ENCODE assay signal across 8 cellular contexts in the genomic region with DNA sequence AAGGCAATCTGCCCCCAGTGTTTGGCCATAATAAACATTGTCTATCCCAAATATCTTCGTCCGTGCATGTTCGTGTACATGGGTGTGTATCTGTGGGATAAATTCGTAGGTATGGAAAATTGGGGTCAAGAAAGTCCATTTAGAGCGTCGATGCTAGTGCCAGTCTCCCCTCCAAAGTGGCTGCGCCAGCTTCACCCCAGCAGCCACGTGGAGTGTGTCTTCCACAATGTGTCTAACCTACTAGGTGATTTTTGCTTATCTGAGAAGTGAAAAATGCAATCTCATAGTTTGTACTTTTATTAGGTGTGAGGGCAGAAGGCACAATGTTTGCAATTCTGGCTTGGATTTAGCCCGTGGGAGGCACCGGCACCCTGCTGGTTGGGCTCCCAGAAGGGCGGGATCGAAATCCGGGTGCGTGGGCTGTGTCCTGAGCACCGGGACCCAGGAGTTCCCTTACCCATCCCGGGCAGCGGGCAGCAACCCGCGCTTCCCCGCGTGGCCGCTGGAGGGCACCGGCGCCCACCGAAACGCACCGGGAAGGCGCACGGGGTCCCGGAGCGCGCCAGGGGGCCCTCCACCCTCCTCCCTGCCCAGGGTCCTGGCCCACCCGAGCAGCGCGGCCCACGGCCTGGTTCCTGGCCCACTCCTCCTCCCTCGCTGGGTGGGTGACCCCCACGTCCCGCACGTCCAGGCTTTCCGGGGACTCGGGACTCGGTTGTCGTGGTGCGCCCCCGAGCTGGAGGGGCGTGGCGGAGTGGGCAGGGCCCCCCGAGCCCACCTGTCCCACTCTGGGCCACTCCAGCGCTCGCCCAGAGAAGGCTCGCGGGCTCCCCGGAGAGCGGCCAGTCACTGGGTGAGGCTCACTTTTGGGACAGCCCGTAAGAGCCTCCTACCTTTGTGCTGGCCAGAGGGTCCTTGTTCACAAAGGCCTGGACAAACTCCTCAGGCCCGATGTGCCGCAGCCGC. TPM values are rescaled to one million over a fixed set of nuclear protein-coding genes. Genes with fewer than 3 reads are reported as not detected.
DNase-seq lines count a peak whose midpoint lies in the region; ATAC-seq and TF ChIP-seq lines count a peak whose summit lies in the region.

No MANE protein-coding gene starts in this region.

- DNase-seq in AG08395 (ENCODE audit: low spot score): peak; percentile 59
- peak; percentile 66 for DNase-seq in esophagus muscularis mucosa (ENCODE audit: extremely low spot score)

- intact Hi-C loops in esophagus muscularis mucosa (cut with DNase I): loop anchor here (5.0 kb wide), 2 partner anchors 80 to 345 kb away; partner anchors contain the start of gene RASGEF1C

- H3K4me3 ChIP-seq in WI38 (ENCODE audit: low read depth, low read length): no peak overlapping the region
- H3K4me3 ChIP-seq in esophagus muscularis mucosa: no peak overlapping the region

- WGBS in esophagus muscularis mucosa: 33% methylated on average over 26 of the region's 59 CpGs

- H3K4me1 Mint-ChIP-seq in nephron: peaks cover 7% of the 10 kb centered on the region

- no peak for TF ChIP-seq POLR2A in esophagus muscularis mucosa (IDR thresholded peaks at IDR 0.05; ENCODE audit: low read depth)

- H3K4me3 Mint-ChIP-seq in nephron: no peak overlapping the region

- ATAC-seq in GM19351 (IDR thresholded peaks at IDR 0.05; ENCODE audit: unreplicated experiment): peak; percentile 55
- no peak for ATAC-seq in HG03039 (IDR thresholded peaks at IDR 0.05; ENCODE audit: unreplicated experiment)
- ATAC-seq in HG02973 (IDR thresholded peaks at IDR 0.05; ENCODE audit: unreplicated experiment): no peak
- no peak for ATAC-seq in GM18520 (IDR thresholded peaks at IDR 0.05; ENCODE audit: unreplicated experiment)

- peaks cover 0 to 28% (median 2%) of the 10 kb centered on the region in 4 donors for H3K27me3 ChIP-seq in esophagus muscularis mucosa

- H3K27ac ChIP-seq in esophagus muscularis mucosa (replicated peaks in 1 of 4): no peak overlapping the region

- H3K27ac Mint-ChIP-seq in nephron: no peak overlapping the region

- H3K27me3 Mint-ChIP-seq in nephron (ENCODE audit: low read depth): peaks cover 16% of the 10 kb centered on the region

- peaks cover 0 to 9% (median 6%) of the 10 kb centered on the region in 4 donors for H3K4me1 ChIP-seq in esophagus muscularis mucosa

- H3K36me3 ChIP-seq in esophagus muscularis mucosa: no peaks in the 10 kb centered on the region

- H3K36me3 Mint-ChIP-seq in nephron (ENCODE audit: low read depth): no peaks in the 10 kb centered on the region

- H3K9me3 Mint-ChIP-seq in nephron: no peaks in the 10 kb centered on the region

- peak; percentile 85 for TF ChIP-seq CTCF in WI38 (IDR thresholded peaks at IDR 0.05; ENCODE audit: low read depth, low read length)
- TF ChIP-seq CTCF in esophagus muscularis mucosa (IDR thresholded peaks at IDR 0.05): peak; percentile 62 to 88 (median 64)
- peak; percentile 70 to 73 (median 71) for TF ChIP-seq CTCF in nephron (IDR thresholded peaks at IDR 0.05; ENCODE audit: unreplicated experiment in 3 of 3)

- no peak for TF ChIP-seq EP300 in esophagus muscularis mucosa (IDR thresholded peaks at IDR 0.05)

- H3K9me3 ChIP-seq in esophagus muscularis mucosa: no peaks in the 10 kb centered on the region

RNA-seq across cellular contexts. Expression of gene RNF130, which starts 55.4 kb away (rescaled TPM):
- total RNA-seq in esophagus muscularis mucosa: 100 to 1,000 TPM in 3 of 4 donors, 10 to 100 TPM in 1; 98.4 to 136 (median 108) TPM
